In genomic region chr19:2131012-2131975, GRCh38 we compare ENCODE assay signal across 5 cellular contexts. TPM values are rescaled to one million over a fixed set of nuclear protein-coding genes. Genes with fewer than 3 reads are reported as not detected.
DNase-seq lines count a peak whose midpoint lies in the region; ATAC-seq, FAIRE-seq and TF ChIP-seq lines count a peak whose summit lies in the region.
"Not testable (repeated sequence)": the region's sequence is repeated elsewhere in the genome, so short reads cannot be mapped to it uniquely, and the experiment has no call there.

No MANE protein-coding gene starts in this region.

- H3K9me3 ChIP-seq in IMR-90 (ENCODE audit: control insufficient read depth, insufficient read depth, low read length); adipocyte (ENCODE audit: control insufficient read depth, low read length); H1 (ENCODE audit: insufficient read depth in 2 of 2, low read depth in 1 of 2, low read length in 1 of 2); right atrium auricular region; HepG2 (ENCODE audit: low read length): not testable (repeated sequence)

- TF ChIP-seq RAD21 in IMR-90 (IDR thresholded peaks at IDR 0.05; ENCODE audit: low read length); H1 (IDR thresholded peaks at IDR 0.05 in 1 of 2, conservative IDR thresholded peaks at IDR 0.05 in 1 of 2; ENCODE audit: low read depth in 2 of 2, low read length in 2 of 2); HepG2 (CRISPR knock-in tag; IDR thresholded peaks at IDR 0.05): not testable (repeated sequence)

- not testable (repeated sequence) for ATAC-seq in IMR-90 (ENCODE audit: low read depth); HepG2

- not testable (repeated sequence) for H3K23ac ChIP-seq in IMR-90 (ENCODE audit: low read depth, low read length); H1 (ENCODE audit: insufficient read length)

- H3K56ac ChIP-seq in IMR-90 (ENCODE audit: extremely low read depth, insufficient read depth, low read length); H1 (replicated peaks; ENCODE audit: insufficient read length, low read depth, low read length): not testable (repeated sequence)

- H3K79me1 ChIP-seq in IMR-90 (ENCODE audit: low read depth in 1 of 2, low read length in 2 of 2) (peaks cover 5 to 47% of the 10 kb centered on the region in 2 experiments), H1 (ENCODE audit: low read depth, low read length) (peaks cover 13% of the 10 kb centered on the region)

- not testable (repeated sequence) for H2AK5ac ChIP-seq in IMR-90 (ENCODE audit: low read depth, low read length); H1 (ENCODE audit: low read depth, low read length)

- intact Hi-C loops in IMR-90 (cut with micrococcal nuclease); HepG2 (cut with micrococcal nuclease; ENCODE audit: unreplicated experiment): not testable (repeated sequence)

- H4K20me1 ChIP-seq in IMR-90 (ENCODE audit: insufficient read depth, low read length) (peaks cover 56% of the 10 kb centered on the region), H1 (replicated peaks in 1 of 2; ENCODE audit: control insufficient read depth in 1 of 2, insufficient read depth in 2 of 2, low read length in 2 of 2) (peaks cover 17 to 38% of the 10 kb centered on the region in 2 experiments)
- H4K20me1 ChIP-seq in HepG2 (ENCODE audit: insufficient read depth, low read length), result not testable (repeated sequence)

- BruUV-seq in IMR-90 (replicated peaks; lab: Mats Ljungman, UMichigan); HepG2 (replicated peaks; lab: Mats Ljungman, UMichigan): not testable (repeated sequence)

- H3K4me3 ChIP-seq in IMR-90 (ENCODE audit: insufficient read depth, low read depth, low read length); adipocyte (ENCODE audit: low read length); H1 (ENCODE audit: extremely low read depth in 1 of 4, insufficient read depth in 2 of 4, low read depth in 3 of 4, low read length in 4 of 4); right atrium auricular region; HepG2 (replicated peaks in 1 of 3; ENCODE audit: insufficient read depth in 1 of 3, low read depth in 2 of 3, low read length in 3 of 3): not testable (repeated sequence)

- not testable (repeated sequence) for H4K91ac ChIP-seq in IMR-90 (ENCODE audit: insufficient read depth, low read depth, low read length); H1 (replicated peaks; ENCODE audit: insufficient read length, low read length)

- TF ChIP-seq EP300 in H1 (IDR thresholded peaks at IDR 0.05; ENCODE audit: borderline replicate concordance in 1 of 2, low read depth in 2 of 2, low read length in 2 of 2); HepG2 (IDR thresholded peaks at IDR 0.05; ENCODE audit: low read depth in 2 of 2, low read length in 2 of 2); HepG2 (CRISPR knock-in tag; IDR thresholded peaks at IDR 0.05; ENCODE audit: borderline replicate concordance): not testable (repeated sequence)

- not testable (repeated sequence) for H2BK15ac ChIP-seq in IMR-90 (ENCODE audit: low read depth, low read length); H1 (ENCODE audit: low read length)

- not testable (repeated sequence) for H3K27ac ChIP-seq in IMR-90 (ENCODE audit: insufficient read depth, low read length); H1 (ENCODE audit: low read depth, low read length); HepG2 (ENCODE audit: extremely low read length, insufficient read depth, low read length)
- peak overlapping the region; percentile 77 to 92 for H3K27ac ChIP-seq in right atrium auricular region

- H4K8ac ChIP-seq in IMR-90 (ENCODE audit: low read depth in 2 of 2, low read length in 2 of 2); H1 (ENCODE audit: extremely low read depth, insufficient read depth, low read length): not testable (repeated sequence)

- not testable (repeated sequence) for H3K23me2 ChIP-seq in H1 (ENCODE audit: low read depth, low read length)

- H3K4me2 ChIP-seq in IMR-90 (ENCODE audit: low read depth, low read length); H1 (ENCODE audit: insufficient read depth in 1 of 2, low read depth in 2 of 2, low read length in 2 of 2); HepG2 (ENCODE audit: low read depth, low read length): not testable (repeated sequence)

- not testable (repeated sequence) for H2BK12ac ChIP-seq in H1 (ENCODE audit: low read depth, low read length)

- not testable (repeated sequence) for TF ChIP-seq CTCF in IMR-90 (conservative IDR thresholded peaks at IDR 0.05; ENCODE audit: low read depth, low read length); H1 (IDR thresholded peaks at IDR 0.05; ENCODE audit: control extremely low read depth in 1 of 3, insufficient read depth in 1 of 3, low read depth in 1 of 3, low read length in 3 of 3); right atrium auricular region (IDR thresholded peaks at IDR 0.05); HepG2 (CRISPR knock-in tag; IDR thresholded peaks at IDR 0.05)

- not testable (repeated sequence) for H3K9ac ChIP-seq in IMR-90 (ENCODE audit: low read depth, low read length); H1 (replicated peaks in 1 of 4; ENCODE audit: extremely low read depth in 1 of 4, low read depth in 3 of 4, low read length in 3 of 4); HepG2 (ENCODE audit: insufficient read depth, low read depth, low read length)
- H3K9ac ChIP-seq in adipocyte (ENCODE audit: low read length), result peak overlapping the region; percentile 58

- not testable (repeated sequence) for H3K14ac ChIP-seq in IMR-90 (replicated peaks; ENCODE audit: low read depth, low read length); H1 (ENCODE audit: insufficient read length)

- not testable (repeated sequence) for H4K5ac ChIP-seq in IMR-90 (ENCODE audit: low read depth, low read length); H1 (ENCODE audit: insufficient read length, low read depth, low read length)

- H2BK120ac ChIP-seq in IMR-90 (ENCODE audit: low read depth, low read length); H1 (replicated peaks; ENCODE audit: low read depth, low read length): not testable (repeated sequence)

- in situ Hi-C loops in IMR-90 (cut with MboI; ENCODE audit: low sequenced_read_pairs); HepG2 (cut with HindIII; ENCODE audit: extremely low pct_ligation_motif_present, low pct_unique_long_range_greater_than_20kb): not testable (repeated sequence)

- H3K36me3 ChIP-seq in IMR-90 (ENCODE audit: control insufficient read depth, insufficient read depth, low read length) (peaks cover 57% of the 10 kb centered on the region), adipocyte (ENCODE audit: control insufficient read depth, insufficient read depth, low read length, severe bottlenecking) (peaks cover 57% of the 10 kb centered on the region), H1 (ENCODE audit: control insufficient read depth in 2 of 4, insufficient read depth in 4 of 4, low read length in 3 of 4) (peaks cover 8 to 60% (median 28%) of the 10 kb centered on the region in 4 experiments; a peak in 7 of 8 replicates), right atrium auricular region (peaks cover 39% of the 10 kb centered on the region), HepG2 (replicated peaks in 1 of 2; ENCODE audit: control insufficient read depth in 1 of 2, insufficient read depth in 2 of 2, low read length in 2 of 2) (peaks cover 32 to 51% of the 10 kb centered on the region in 2 experiments; a peak in 4 of 5 replicates)

- dilution Hi-C loops in IMR-90 (cut with HindIII; ENCODE audit: low sequenced_read_pairs, unreplicated experiment), result not testable (repeated sequence)

- not testable (repeated sequence) for DNase-seq in IMR-90; adipocyte (ENCODE audit: low read depth); H1 (ENCODE audit: low read depth in 1 of 2, low spot score in 2 of 2); right atrium auricular region (ENCODE audit: low spot score); HepG2 (ENCODE audit: low spot score)

- FAIRE-seq in H1 (lab: Jason Lieb, UNC); HepG2 (lab: Jason Lieb, UNC): not testable (repeated sequence)

- H3K79me2 ChIP-seq in H1 (ENCODE audit: control insufficient read depth in 1 of 2, insufficient read depth in 2 of 2, low read length in 2 of 2), result peaks cover 0 to 24% of the 10 kb centered on the region in 2 experiments; a peak in 2 of 4 replicates
- H3K79me2 ChIP-seq in HepG2 (ENCODE audit: insufficient read depth, low read length), result not testable (repeated sequence)

- not testable (repeated sequence) for TF ChIP-seq POLR2A in IMR-90 (IDR thresholded peaks at IDR 0.05; ENCODE audit: low read depth, low read length); H1 (IDR thresholded peaks at IDR 0.05; ENCODE audit: control extremely low read depth in 1 of 2, low read depth in 2 of 2, low read length in 2 of 2); HepG2 (IDR thresholded peaks at IDR 0.05; ENCODE audit: insufficient read depth in 1 of 2, low read depth in 2 of 2, low read length in 2 of 2)

- H3K27me3 ChIP-seq in IMR-90 (ENCODE audit: control insufficient read depth, insufficient read depth, low read length); adipocyte (replicated peaks; ENCODE audit: control insufficient read depth, insufficient read depth, low read length); H1 (replicated peaks in 1 of 4; ENCODE audit: control insufficient read depth in 3 of 4, extremely low read depth in 1 of 4, insufficient read depth in 3 of 4, low read length in 3 of 4); right atrium auricular region; HepG2 (ENCODE audit: control insufficient read depth in 1 of 2, insufficient read depth in 2 of 2, low read length in 2 of 2): not testable (repeated sequence)

- not testable (repeated sequence) for H3K9me1 ChIP-seq in IMR-90 (ENCODE audit: insufficient read depth, low read length)

- H3K18ac ChIP-seq in IMR-90 (ENCODE audit: low read depth, low read length); H1 (ENCODE audit: extremely low read depth, low read length): not testable (repeated sequence)

- POLR2A ChIA-PET in IMR-90 (lab: Charles Lee; ENCODE audit: unreplicated experiment); HepG2 (lab: Yijun Ruan, JAX): not testable (repeated sequence)
- POLR2A ChIA-PET in H1 (lab: Charles Lee; ENCODE audit: partially characterized antibody), result interaction anchor here (1.2 to 1.7 kb wide), 3 partner anchors 13 to 38 kb away, joined by 3 to 4 read pairs (median 3); no protein-coding TSS in a partner anchor

- H2AK9ac ChIP-seq in IMR-90 (replicated peaks; ENCODE audit: low read depth, low read length, poor library complexity), result not testable (repeated sequence)

- CTCF ChIA-PET in IMR-90 (lab: Yijun Ruan, JAX); HepG2 (lab: Yijun Ruan, JAX; ENCODE audit: low intra/inter-chr PET ratio, low total read pairs): not testable (repeated sequence)
- CTCF ChIA-PET in H1 (lab: Charles Lee; ENCODE audit: partially characterized antibody), result interaction anchor here (1.1 to 1.7 kb wide), 3 partner anchors 11 to 68 kb away, joined by 4 to 6 read pairs (median 4); no protein-coding TSS in a partner anchor

- 92% methylated on average over 13 of the region's 67 CpGs; no CpG with 5 or more reads in 1 of the 2 experiments for WGBS in IMR-90 (ENCODE audit: extremely low coverage in 2 of 2, insufficient read length in 1 of 2), 2 experiments
- WGBS in H1 (ENCODE audit: extremely low coverage in 1 of 2, insufficient coverage in 1 of 2, insufficient read length in 1 of 2, insufficient replicate concordance in 2 of 2, low coverage in 1 of 2, low lambda C conversion rate in 2 of 2, missing lambda C conversion rate in 1 of 2), 2 experiments, result 89% methylated on average over 44 of the region's 67 CpGs; no CpG with 5 or more reads in 1 of the 2 experiments
- WGBS in HepG2 (ENCODE audit: low lambda C conversion rate), result 92% methylated on average over 41 of the region's 67 CpGs

- H2BK5ac ChIP-seq in IMR-90 (ENCODE audit: low read depth, low read length, poor library complexity, severe bottlenecking), result peak overlapping the region; percentile 7
- H2BK5ac ChIP-seq in H1 (ENCODE audit: low read depth, low read length), result not testable (repeated sequence)

- H3K4me1 ChIP-seq in IMR-90 (ENCODE audit: control insufficient read depth, insufficient read depth, low read length); H1 (replicated peaks in 1 of 4; ENCODE audit: control insufficient read depth in 3 of 4, insufficient read depth in 4 of 4, low read length in 3 of 4); HepG2 (ENCODE audit: insufficient read depth, low read length): not testable (repeated sequence)
- peaks cover 18% of the 10 kb centered on the region for H3K4me1 ChIP-seq in adipocyte (ENCODE audit: control insufficient read depth, insufficient read depth, low read length)
- peaks cover 0 to 43% of the 10 kb centered on the region in 2 donors for H3K4me1 ChIP-seq in right atrium auricular region

- not testable (repeated sequence) for H2BK20ac ChIP-seq in IMR-90 (ENCODE audit: low read depth, low read length); H1 (ENCODE audit: low read length)

- not testable (repeated sequence) for H3K4ac ChIP-seq in IMR-90 (ENCODE audit: low read depth, low read length); H1 (replicated peaks; ENCODE audit: insufficient read length, low read depth, low read length)

- H2AFZ ChIP-seq in IMR-90 (replicated peaks; ENCODE audit: low read length, poor library complexity); H1 (ENCODE audit: low read length); HepG2 (ENCODE audit: low read length): not testable (repeated sequence)

RNA-seq across cellular contexts. Expression of gene AP3D1, which starts 20.1 kb away (rescaled TPM):
- total RNA-seq in IMR-90 (2012; rRNA removed), result 75.3 and 76.1 TPM in 2 replicates
- polyA plus RNA-seq in IMR-90 (2012; rRNA removed), result 129 and 132 TPM in 2 replicates
- polyA plus RNA-seq in IMR-90 (2012; cell fraction: cytosol; rRNA removed), result 112 and 149 TPM in 2 replicates
- polyA plus RNA-seq in IMR-90 (2012; cell fraction: nucleus; rRNA removed; ENCODE audit: low replicate concordance), result 165 and 397 TPM in 2 replicates
- 174 and 184 TPM in 2 replicates for total RNA-seq in H1 (2021; fragmentation: NEBNext Ultra II Directional; extraction: Animal tissue kit (Norgen Biotek cat#: 25700))
- 161 and 227 TPM in 2 replicates for polyA plus RNA-seq in H1 (2011; rRNA removed)
- polyA plus RNA-seq in H1 (2011; cell fraction: cytosol; rRNA removed), result 140 TPM
- 430 TPM for polyA plus RNA-seq in H1 (2011; cell fraction: nucleus; rRNA removed)
- 183 to 246 TPM (median 225 TPM) in 4 replicates for polyA plus RNA-seq in H1 (2012, experiment 1 of 2)
- polyA plus RNA-seq in H1 (2012, experiment 2 of 2), result 177 TPM
- polyA plus RNA-seq in H1 (2013, experiment 1 of 2), result 94.5 TPM
- polyA plus RNA-seq in H1 (2013, experiment 2 of 2), result 89.2 TPM
- 225 and 237 TPM in 2 replicates for polyA minus RNA-seq in H1 (2011; rRNA and poly(A)+ RNA removed)
- 139 TPM for polyA minus RNA-seq in H1 (2011; cell fraction: cytosol; rRNA and poly(A)+ RNA removed)
- 125 TPM for polyA minus RNA-seq in H1 (2011; cell fraction: nucleus; rRNA and poly(A)+ RNA removed)
- 10 to 100 TPM; 82.7 to 95.8 TPM for total RNA-seq in right atrium auricular region
- 73.5 and 82.6 TPM in 2 replicates for total RNA-seq in HepG2 (2016; rRNA removed; fragmentation: Illumina TruSeq; extraction: Trizol)
- 30.1 and 33.5 TPM in 2 replicates for total RNA-seq in HepG2 (2016; cell fraction: cytosol; rRNA removed; fragmentation: Illumina TruSeq; extraction: Trizol; ENCODE audit: low read depth)
- 55.4 and 84.4 TPM in 2 replicates for total RNA-seq in HepG2 (2016; cell fraction: insoluble cytoplasmic fraction; rRNA removed; fragmentation: Illumina TruSeq; extraction: Trizol)
- 61.4 and 65.9 TPM in 2 replicates for total RNA-seq in HepG2 (2016; cell fraction: membrane; rRNA removed; fragmentation: Illumina TruSeq; extraction: Trizol)
- total RNA-seq in HepG2 (2016; cell fraction: nucleus; rRNA removed; fragmentation: Illumina TruSeq; extraction: Trizol), result 44.7 and 54.3 TPM in 2 replicates
- 68.0 and 78.6 TPM in 2 replicates for polyA plus RNA-seq in HepG2 (2011; rRNA removed)
- polyA plus RNA-seq in HepG2 (2011; cell fraction: cytosol; rRNA removed), result 50.1 and 66.2 TPM in 2 replicates
- polyA plus RNA-seq in HepG2 (2011; cell fraction: nucleus; rRNA removed), result 236 and 270 TPM in 2 replicates
- polyA plus RNA-seq in HepG2 (2012), result 61.5 and 82.7 TPM in 2 replicates
- polyA plus RNA-seq in HepG2 (2016; cell fraction: cytosol; fragmentation: Illumina TruSeq; extraction: Trizol; ENCODE audit: low read depth), result 11.6 and 13.9 TPM in 2 replicates
- polyA plus RNA-seq in HepG2 (2016; cell fraction: insoluble cytoplasmic fraction; fragmentation: Illumina TruSeq; extraction: Trizol; ENCODE audit: low read depth), result 71.2 and 87.4 TPM in 2 replicates
- 38.5 and 41.5 TPM in 2 replicates for polyA plus RNA-seq in HepG2 (2016; cell fraction: membrane; fragmentation: Illumina TruSeq; extraction: Trizol; ENCODE audit: low read depth)
- 139 and 143 TPM in 2 replicates for polyA plus RNA-seq in HepG2 (2016; cell fraction: nucleus; fragmentation: Illumina TruSeq; extraction: Trizol; ENCODE audit: insufficient read depth, low read depth)
- polyA minus RNA-seq in HepG2 (2011; rRNA and poly(A)+ RNA removed; ENCODE audit: low replicate concordance), result 72.3 and 142 TPM in 2 replicates
- polyA minus RNA-seq in HepG2 (2011; cell fraction: cytosol; rRNA and poly(A)+ RNA removed), result 54.0 and 70.6 TPM in 2 replicates
- 44.3 and 51.8 TPM in 2 replicates for polyA minus RNA-seq in HepG2 (2011; cell fraction: nucleus; rRNA and poly(A)+ RNA removed)

RNA-seq across cellular contexts. Expression of gene DOT1L, which starts 32.4 kb away (rescaled TPM):
- total RNA-seq in IMR-90 (2012; rRNA removed) (2.5 TPM in 2 replicates), right atrium auricular region (10 to 100 TPM in 1 of 2 donors, 1 to 10 TPM in 1; 6.7 to 10.3 TPM), HepG2 (2016; rRNA removed; fragmentation: Illumina TruSeq; extraction: Trizol) (7.5 and 9.7 TPM in 2 replicates)
- polyA plus RNA-seq in IMR-90 (2012; rRNA removed) (12.6 and 22.0 TPM in 2 replicates), H1 (2011; rRNA removed) (17.5 and 39.8 TPM in 2 replicates), HepG2 (2011; rRNA removed) (14.6 and 17.9 TPM in 2 replicates)
- 10.1 and 10.4 TPM in 2 replicates for polyA plus RNA-seq in IMR-90 (2012; cell fraction: cytosol; rRNA removed)
- 43.0 and 136 TPM in 2 replicates for polyA plus RNA-seq in IMR-90 (2012; cell fraction: nucleus; rRNA removed; ENCODE audit: low replicate concordance)
- 74.8 and 76.3 TPM in 2 replicates for total RNA-seq in H1 (2021; fragmentation: NEBNext Ultra II Directional; extraction: Animal tissue kit (Norgen Biotek cat#: 25700))
- polyA plus RNA-seq in H1 (2011; cell fraction: cytosol; rRNA removed), result 28.6 TPM
- 232 TPM for polyA plus RNA-seq in H1 (2011; cell fraction: nucleus; rRNA removed)
- polyA plus RNA-seq in H1 (2012, experiment 1 of 2), result 37.0 to 51.6 TPM (median 48.5 TPM) in 4 replicates
- 26.6 TPM for polyA plus RNA-seq in H1 (2012, experiment 2 of 2)
- 36.4 TPM for polyA plus RNA-seq in H1 (2013, experiment 1 of 2)
- 32.3 TPM for polyA plus RNA-seq in H1 (2013, experiment 2 of 2)
- polyA minus RNA-seq in H1 (2011; rRNA and poly(A)+ RNA removed), result 16.0 and 21.9 TPM in 2 replicates
- polyA minus RNA-seq in H1 (2011; cell fraction: cytosol; rRNA and poly(A)+ RNA removed), result 24.8 TPM
- polyA minus RNA-seq in H1 (2011; cell fraction: nucleus; rRNA and poly(A)+ RNA removed), result 49.1 TPM
- total RNA-seq in HepG2 (2016; cell fraction: cytosol; rRNA removed; fragmentation: Illumina TruSeq; extraction: Trizol; ENCODE audit: low read depth), result 20.6 and 20.7 TPM in 2 replicates
- total RNA-seq in HepG2 (2016; cell fraction: insoluble cytoplasmic fraction; rRNA removed; fragmentation: Illumina TruSeq; extraction: Trizol), result 6.4 and 8.2 TPM in 2 replicates
- 12.0 and 15.8 TPM in 2 replicates for total RNA-seq in HepG2 (2016; cell fraction: membrane; rRNA removed; fragmentation: Illumina TruSeq; extraction: Trizol)
- total RNA-seq in HepG2 (2016; cell fraction: nucleus; rRNA removed; fragmentation: Illumina TruSeq; extraction: Trizol), result 12.3 and 14.9 TPM in 2 replicates
- 6.1 and 9.5 TPM in 2 replicates for polyA plus RNA-seq in HepG2 (2011; cell fraction: cytosol; rRNA removed)
- 138 and 210 TPM in 2 replicates for polyA plus RNA-seq in HepG2 (2011; cell fraction: nucleus; rRNA removed)
- polyA plus RNA-seq in HepG2 (2012), result 22.3 and 23.3 TPM in 2 replicates
- 2.5 and 3.3 TPM in 2 replicates for polyA plus RNA-seq in HepG2 (2016; cell fraction: cytosol; fragmentation: Illumina TruSeq; extraction: Trizol; ENCODE audit: low read depth)
- polyA plus RNA-seq in HepG2 (2016; cell fraction: insoluble cytoplasmic fraction; fragmentation: Illumina TruSeq; extraction: Trizol; ENCODE audit: low read depth), result 10.5 and 15.3 TPM in 2 replicates
- 7.1 TPM in 2 replicates for polyA plus RNA-seq in HepG2 (2016; cell fraction: membrane; fragmentation: Illumina TruSeq; extraction: Trizol; ENCODE audit: low read depth)
- polyA plus RNA-seq in HepG2 (2016; cell fraction: nucleus; fragmentation: Illumina TruSeq; extraction: Trizol; ENCODE audit: insufficient read depth, low read depth), result 76.0 and 84.3 TPM in 2 replicates
- polyA minus RNA-seq in HepG2 (2011; rRNA and poly(A)+ RNA removed; ENCODE audit: low replicate concordance), result 36.8 and 45.6 TPM in 2 replicates
- 21.6 and 26.0 TPM in 2 replicates for polyA minus RNA-seq in HepG2 (2011; cell fraction: cytosol; rRNA and poly(A)+ RNA removed)
- 30.1 and 31.9 TPM in 2 replicates for polyA minus RNA-seq in HepG2 (2011; cell fraction: nucleus; rRNA and poly(A)+ RNA removed)

RNA-seq across cellular contexts. Expression of gene IZUMO4, which starts 34.6 kb away (rescaled TPM):
- total RNA-seq in IMR-90 (2012; rRNA removed), result 0.56 and 0.72 TPM in 2 replicates
- 2.8 and 3.4 TPM in 2 replicates for polyA plus RNA-seq in IMR-90 (2012; rRNA removed)
- polyA plus RNA-seq in IMR-90 (2012; cell fraction: cytosol; rRNA removed), result 0.37 and 1.5 TPM in 2 replicates
- 19.5 and 47.8 TPM in 2 replicates for polyA plus RNA-seq in IMR-90 (2012; cell fraction: nucleus; rRNA removed; ENCODE audit: low replicate concordance)
- total RNA-seq in H1 (2021; fragmentation: NEBNext Ultra II Directional; extraction: Animal tissue kit (Norgen Biotek cat#: 25700)), result 1.3 and 1.8 TPM in 2 replicates
- polyA plus RNA-seq in H1 (2011; rRNA removed), result 1.9 and 2.3 TPM in 2 replicates
- 2.3 TPM for polyA plus RNA-seq in H1 (2011; cell fraction: cytosol; rRNA removed)
- 12.4 TPM for polyA plus RNA-seq in H1 (2011; cell fraction: nucleus; rRNA removed)
- 0.54 to 2.7 TPM (median 2.0 TPM) in 4 replicates for polyA plus RNA-seq in H1 (2012, experiment 1 of 2)
- 1.1 TPM for polyA plus RNA-seq in H1 (2012, experiment 2 of 2)
- polyA plus RNA-seq in H1 (2013, experiment 1 of 2), result 0.95 TPM
- polyA plus RNA-seq in H1 (2013, experiment 2 of 2), result 0.75 TPM
- 0.47 TPM in 1 of 2 replicates, not detected in the other for polyA minus RNA-seq in H1 (2011; rRNA and poly(A)+ RNA removed)
- polyA minus RNA-seq in H1 (2011; cell fraction: cytosol; rRNA and poly(A)+ RNA removed), result 1.5 TPM
- polyA minus RNA-seq in H1 (2011; cell fraction: nucleus; rRNA and poly(A)+ RNA removed), result 2.4 TPM
- 1 to 10 TPM in 1 of 2 donors, under 1 TPM in 1; 0.67 to 1.4 TPM for total RNA-seq in right atrium auricular region
- 0.24 and 0.77 TPM in 2 replicates for total RNA-seq in HepG2 (2016; rRNA removed; fragmentation: Illumina TruSeq; extraction: Trizol)
- total RNA-seq in HepG2 (2016; cell fraction: cytosol; rRNA removed; fragmentation: Illumina TruSeq; extraction: Trizol; ENCODE audit: low read depth), result 0.79 and 0.91 TPM in 2 replicates
- total RNA-seq in HepG2 (2016; cell fraction: insoluble cytoplasmic fraction; rRNA removed; fragmentation: Illumina TruSeq; extraction: Trizol), result 0.34 and 1.5 TPM in 2 replicates
- total RNA-seq in HepG2 (2016; cell fraction: membrane; rRNA removed; fragmentation: Illumina TruSeq; extraction: Trizol), result 0.83 and 1.5 TPM in 2 replicates
- 1.1 and 2.5 TPM in 2 replicates for total RNA-seq in HepG2 (2016; cell fraction: nucleus; rRNA removed; fragmentation: Illumina TruSeq; extraction: Trizol)
- 3.9 and 4.1 TPM in 2 replicates for polyA plus RNA-seq in HepG2 (2011; rRNA removed)
- polyA plus RNA-seq in HepG2 (2011; cell fraction: cytosol; rRNA removed), result 0.55 and 0.75 TPM in 2 replicates
- 66.6 and 91.0 TPM in 2 replicates for polyA plus RNA-seq in HepG2 (2011; cell fraction: nucleus; rRNA removed)
- polyA plus RNA-seq in HepG2 (2012), result 1.7 and 4.4 TPM in 2 replicates
- 0.57 and 1.2 TPM in 2 replicates for polyA plus RNA-seq in HepG2 (2016; cell fraction: cytosol; fragmentation: Illumina TruSeq; extraction: Trizol; ENCODE audit: low read depth)
- polyA plus RNA-seq in HepG2 (2016; cell fraction: insoluble cytoplasmic fraction; fragmentation: Illumina TruSeq; extraction: Trizol; ENCODE audit: low read depth), result 0.45 and 0.53 TPM in 2 replicates
- 0.94 TPM in 2 replicates for polyA plus RNA-seq in HepG2 (2016; cell fraction: membrane; fragmentation: Illumina TruSeq; extraction: Trizol; ENCODE audit: low read depth)
- polyA plus RNA-seq in HepG2 (2016; cell fraction: nucleus; fragmentation: Illumina TruSeq; extraction: Trizol; ENCODE audit: insufficient read depth, low read depth), result 4.3 and 6.3 TPM in 2 replicates
- polyA minus RNA-seq in HepG2 (2011; rRNA and poly(A)+ RNA removed; ENCODE audit: low replicate concordance), result 0.54 and 2.7 TPM in 2 replicates
- polyA minus RNA-seq in HepG2 (2011; cell fraction: cytosol; rRNA and poly(A)+ RNA removed), result not detected in 2 replicates
- 1.9 and 4.2 TPM in 2 replicates for polyA minus RNA-seq in HepG2 (2011; cell fraction: nucleus; rRNA and poly(A)+ RNA removed)

RNA-seq across cellular contexts. Expression of gene MOB3A, which starts 35.2 kb away (rescaled TPM):
- 8.9 and 9.3 TPM in 2 replicates for total RNA-seq in IMR-90 (2012; rRNA removed)
- polyA plus RNA-seq in IMR-90 (2012; rRNA removed), result 26.5 and 28.8 TPM in 2 replicates
- 20.4 and 29.9 TPM in 2 replicates for polyA plus RNA-seq in IMR-90 (2012; cell fraction: cytosol; rRNA removed)
- polyA plus RNA-seq in IMR-90 (2012; cell fraction: nucleus; rRNA removed; ENCODE audit: low replicate concordance), result 15.3 and 28.7 TPM in 2 replicates
- total RNA-seq in H1 (2021; fragmentation: NEBNext Ultra II Directional; extraction: Animal tissue kit (Norgen Biotek cat#: 25700)), result 9.2 and 9.8 TPM in 2 replicates
- polyA plus RNA-seq in H1 (2011; rRNA removed), result 9.6 and 10.2 TPM in 2 replicates
- 5.2 TPM for polyA plus RNA-seq in H1 (2011; cell fraction: cytosol; rRNA removed)
- 8.1 TPM for polyA plus RNA-seq in H1 (2011; cell fraction: nucleus; rRNA removed)
- polyA plus RNA-seq in H1 (2012, experiment 1 of 2), result 5.2 to 7.4 TPM (median 7.0 TPM) in 4 replicates
- 5.2 TPM for polyA plus RNA-seq in H1 (2012, experiment 2 of 2)
- polyA plus RNA-seq in H1 (2013, experiment 1 of 2), result 7.2 TPM
- polyA plus RNA-seq in H1 (2013, experiment 2 of 2), result 7.5 TPM
- 6.6 and 8.8 TPM in 2 replicates for polyA minus RNA-seq in H1 (2011; rRNA and poly(A)+ RNA removed)
- 7.0 TPM for polyA minus RNA-seq in H1 (2011; cell fraction: cytosol; rRNA and poly(A)+ RNA removed)
- 3.3 TPM for polyA minus RNA-seq in H1 (2011; cell fraction: nucleus; rRNA and poly(A)+ RNA removed)
- 10 to 100 TPM; 19.7 to 29.4 TPM for total RNA-seq in right atrium auricular region
- total RNA-seq in HepG2 (2016; rRNA removed; fragmentation: Illumina TruSeq; extraction: Trizol), result 3.5 and 4.3 TPM in 2 replicates
- 2.2 and 2.7 TPM in 2 replicates for total RNA-seq in HepG2 (2016; cell fraction: cytosol; rRNA removed; fragmentation: Illumina TruSeq; extraction: Trizol; ENCODE audit: low read depth)
- total RNA-seq in HepG2 (2016; cell fraction: insoluble cytoplasmic fraction; rRNA removed; fragmentation: Illumina TruSeq; extraction: Trizol), result 3.5 and 4.0 TPM in 2 replicates
- total RNA-seq in HepG2 (2016; cell fraction: membrane; rRNA removed; fragmentation: Illumina TruSeq; extraction: Trizol), result 2.7 and 3.2 TPM in 2 replicates
- 2.4 and 2.5 TPM in 2 replicates for total RNA-seq in HepG2 (2016; cell fraction: nucleus; rRNA removed; fragmentation: Illumina TruSeq; extraction: Trizol)
- polyA plus RNA-seq in HepG2 (2011; rRNA removed), result 17.8 and 20.3 TPM in 2 replicates
- polyA plus RNA-seq in HepG2 (2011; cell fraction: cytosol; rRNA removed), result 13.9 and 16.9 TPM in 2 replicates
- 10.8 and 12.6 TPM in 2 replicates for polyA plus RNA-seq in HepG2 (2011; cell fraction: nucleus; rRNA removed)
- polyA plus RNA-seq in HepG2 (2012), result 6.2 and 6.8 TPM in 2 replicates
- polyA plus RNA-seq in HepG2 (2016; cell fraction: cytosol; fragmentation: Illumina TruSeq; extraction: Trizol; ENCODE audit: low read depth), result 0.97 and 1.0 TPM in 2 replicates
- 6.2 and 7.9 TPM in 2 replicates for polyA plus RNA-seq in HepG2 (2016; cell fraction: insoluble cytoplasmic fraction; fragmentation: Illumina TruSeq; extraction: Trizol; ENCODE audit: low read depth)
- polyA plus RNA-seq in HepG2 (2016; cell fraction: membrane; fragmentation: Illumina TruSeq; extraction: Trizol; ENCODE audit: low read depth), result 2.8 TPM in 2 replicates
- polyA plus RNA-seq in HepG2 (2016; cell fraction: nucleus; fragmentation: Illumina TruSeq; extraction: Trizol; ENCODE audit: insufficient read depth, low read depth), result 6.6 and 6.8 TPM in 2 replicates
- polyA minus RNA-seq in HepG2 (2011; rRNA and poly(A)+ RNA removed; ENCODE audit: low replicate concordance), result 23.6 and 71.5 TPM in 2 replicates
- polyA minus RNA-seq in HepG2 (2011; cell fraction: cytosol; rRNA and poly(A)+ RNA removed), result 19.3 and 25.0 TPM in 2 replicates
- 5.3 and 6.0 TPM in 2 replicates for polyA minus RNA-seq in HepG2 (2011; cell fraction: nucleus; rRNA and poly(A)+ RNA removed)
